Comparison of ENCODE assay signal across 17 cellular contexts in the genomic region with DNA sequence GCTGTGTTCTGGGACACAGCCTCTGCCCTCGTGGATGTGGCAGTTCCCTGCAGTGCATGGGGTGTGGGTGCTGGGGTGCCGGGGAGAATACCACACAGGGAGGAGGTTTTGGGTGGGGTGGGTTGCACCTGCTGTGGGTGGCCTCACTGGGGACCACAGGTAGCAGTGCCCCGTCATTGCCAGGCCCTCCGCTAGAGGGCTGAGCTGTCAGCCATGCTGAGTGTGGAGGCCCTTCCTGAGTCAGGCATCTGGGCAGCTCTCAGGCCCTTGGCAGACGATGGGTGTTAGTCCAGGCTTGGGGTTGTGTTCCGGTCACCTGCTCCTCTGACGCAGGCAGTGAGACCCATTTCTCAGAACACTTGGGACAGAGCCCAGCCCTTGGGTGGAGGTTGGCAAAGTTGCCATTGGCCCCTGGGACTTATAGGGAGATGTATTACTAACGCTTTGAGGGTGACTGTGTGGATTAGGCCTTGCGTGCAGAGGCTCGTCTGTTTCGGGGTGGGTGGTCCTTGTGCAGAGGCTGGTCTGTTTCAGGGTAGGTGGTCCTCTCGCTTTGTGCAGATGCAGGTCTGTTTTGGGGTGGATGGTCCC. TPM values are rescaled to one million over a fixed set of nuclear protein-coding genes. Genes with fewer than 3 reads are reported as not detected.
DNase-seq lines count a peak whose midpoint lies in the region; ATAC-seq and TF ChIP-seq lines count a peak whose summit lies in the region.
"Had no signal": no experiment of that assay in that cellular context is flagged by ENCODE, and none has a peak within 500 bp of the region (broad histone marks: within the 10 kb centered on the region; RNA-seq: fewer than 3 reads in every experiment).

No MANE protein-coding gene starts in this region.

- H2AK5ac ChIP-seq in trophoblast cell (ENCODE audit: low read length) = no peak overlapping the region

- H3K14ac ChIP-seq in trophoblast cell (ENCODE audit: low read length) = no peak overlapping the region

- H3K27ac ChIP-seq in GM23338 (ENCODE audit: low read depth) = no peak overlapping the region
- peak overlapping the region in 2 of 5 donors; percentile 86 to 91 for H3K27ac ChIP-seq in adrenal gland
- no peak overlapping the region for H3K27ac ChIP-seq in trophoblast cell (ENCODE audit: low read depth, low read length)
- H3K27ac ChIP-seq: foreskin keratinocyte had no signal

- DNase-seq in GM23338 (ENCODE audit: low spot score) (no peak), adrenal gland (peak; percentile 80 to 96 (median 93)), fibroblast of the conjunctiva (ENCODE audit: low read depth) (peak; percentile 17), trophoblast cell (no peak), activated gamma-delta T cell (lab: John Stamatoyannopoulos, UW) (no peak), KBM-7 (no peak)
- DNase-seq: BE2C; DND-41; foreskin keratinocyte; NCI-H1417 treated with DMSO at 0.1 percent for 48 hours; NCI-H524; RPMI8226; stimulated activated CD4-positive, alpha-beta T cell treated with anti-CD3 and anti-CD28 coated beads, Interleukin-4, amount 100 ng/mL, for 24 hours; stimulated activated naive CD8-positive, alpha-beta T cell treated with anti-CD3 and anti-CD28 coated beads, Interleukin-15, Interleukin-2, amounts not matched to agents 100 U/mL and 50 U/mL, for 24 hours; T1000 had no signal

- no peaks in the 10 kb centered on the region for H3K79me1 ChIP-seq in trophoblast cell (ENCODE audit: low read length)

- ATAC-seq in GM23338 (peak; percentile 60), GM18511 (IDR thresholded peaks at IDR 0.05; ENCODE audit: unreplicated experiment) (no peak), HG02588 (IDR thresholded peaks at IDR 0.05; ENCODE audit: unreplicated experiment) (no peak)
- ATAC-seq: foreskin keratinocyte; stimulated activated naive CD8-positive, alpha-beta T cell treated with anti-CD3 and anti-CD28 coated beads, Interleukin-15, Interleukin-2, amounts not matched to agents 100 U/mL and 50 U/mL, for 24 hours had no signal

- peak in 1 of 2 donors; percentile 11 for TF ChIP-seq POLR2A in adrenal gland (IDR thresholded peaks at IDR 0.05)

- H3K4me1 ChIP-seq in GM23338 (ENCODE audit: insufficient read depth) (no peaks in the 10 kb centered on the region), adrenal gland (replicated peaks in 1 of 2) (peaks cover 3 to 15% of the 10 kb centered on the region in 2 donors), trophoblast cell (ENCODE audit: control insufficient read depth in 1 of 2, insufficient read depth in 2 of 2, low read length in 2 of 2) (peaks cover 0 to 2% of the 10 kb centered on the region in 2 experiments)
- H3K4me1 ChIP-seq: BE2C, foreskin keratinocyte had no signal

- no peaks in the 10 kb centered on the region for H3F3A ChIP-seq in GM23338 (replicated peaks; ENCODE audit: low read depth)

- WGBS in adrenal gland, 4 donors = 57 to 68% (median 66%) methylated on average over 8 to 12 of the region's 12 CpGs
- WGBS in trophoblast cell (ENCODE audit: extremely low coverage, insufficient coverage, insufficient read length) = no CpG with 5 or more reads among the region's 12 CpGs

- peaks cover 23% of the 10 kb centered on the region for H3K79me2 ChIP-seq in GM23338 (replicated peaks; ENCODE audit: insufficient read depth)
- H3K79me2 ChIP-seq in trophoblast cell (ENCODE audit: control insufficient read depth, insufficient read depth, low read length, poor library complexity) = no peaks in the 10 kb centered on the region

- no peak overlapping the region for H2BK5ac ChIP-seq in trophoblast cell (ENCODE audit: low read depth, low read length, poor library complexity)

- in situ Hi-C loops in KBM-7 (cut with MboI; ENCODE audit: low pct_unique_long_range_greater_than_20kb, low sequenced_read_pairs) = no loop called here

- no peaks in the 10 kb centered on the region for H3K4me1 Mint-ChIP-seq in GM23338

- no peak overlapping the region for H3K9ac ChIP-seq in trophoblast cell (ENCODE audit: low read length)

- H3K27me3 ChIP-seq in GM23338 (ENCODE audit: insufficient read depth) (no peaks in the 10 kb centered on the region), adrenal gland (no peaks in the 10 kb centered on the region), trophoblast cell (ENCODE audit: insufficient read depth, low read length) (no peaks in the 10 kb centered on the region)
- H3K27me3 ChIP-seq: BE2C, foreskin keratinocyte had no signal

- H3K18ac ChIP-seq in trophoblast cell (ENCODE audit: low read length) = peak overlapping the region; percentile 16

- no peak overlapping the region for H3K4me3 Mint-ChIP-seq in GM23338

- H3K9me2 ChIP-seq in GM23338 (ENCODE audit: insufficient read depth) = no peaks in the 10 kb centered on the region

- no peaks in the 10 kb centered on the region for H3K9me3 ChIP-seq in adrenal gland (replicated peaks in 1 of 3)
- H3K9me3 ChIP-seq in trophoblast cell (ENCODE audit: insufficient read depth, low read depth, low read length) = peaks cover 1% of the 10 kb centered on the region
- H3K9me3 ChIP-seq: BE2C had no signal

- no peak overlapping the region for H2BK12ac ChIP-seq in trophoblast cell (ENCODE audit: low read length)

- no peak overlapping the region for H4K12ac ChIP-seq in trophoblast cell (ENCODE audit: low read depth, low read length)

- H4K8ac ChIP-seq in trophoblast cell (ENCODE audit: low read depth, low read length) = no peak overlapping the region

- H2AFZ ChIP-seq in GM23338 (no peak overlapping the region), trophoblast cell (ENCODE audit: insufficient read depth, low read length, poor library complexity) (no peak overlapping the region)

- H3K27me3 Mint-ChIP-seq in GM23338 (ENCODE audit: insufficient read depth, low read depth, poor library complexity) = peaks cover 2% of the 10 kb centered on the region

- H3K36me3 ChIP-seq in GM23338 (ENCODE audit: insufficient read depth) (peaks cover 20% of the 10 kb centered on the region), adrenal gland (replicated peaks in 1 of 2) (peaks cover 0 to 62% of the 10 kb centered on the region in 2 donors), trophoblast cell (ENCODE audit: control insufficient read depth in 1 of 2, insufficient read depth in 2 of 2, low read length in 2 of 2) (peaks cover 59 to 64% of the 10 kb centered on the region in 2 experiments)

- no peak overlapping the region for H3K4me2 ChIP-seq in GM23338
- no peak overlapping the region for H3K4me2 ChIP-seq in trophoblast cell (ENCODE audit: low read length)

- no peak overlapping the region for H4K91ac ChIP-seq in trophoblast cell (ENCODE audit: low read depth, low read length)

- no peaks in the 10 kb centered on the region for H3K9me3 Mint-ChIP-seq in GM23338

- H3K27ac Mint-ChIP-seq in GM23338 = no peak overlapping the region; the same call in 1 of the 2 replicates

- intact Hi-C loops in adrenal gland (cut with DNase I) = no loop called here

- H3K4ac ChIP-seq in trophoblast cell (ENCODE audit: low read depth, low read length) = no peak overlapping the region

- H3K4me3 ChIP-seq in GM23338 (no peak overlapping the region), adrenal gland (no peak overlapping the region), trophoblast cell (ENCODE audit: low read depth, low read length) (no peak overlapping the region)

- H2BK120ac ChIP-seq in trophoblast cell (ENCODE audit: insufficient read depth, low read length, poor library complexity) = no peak overlapping the region

- TF ChIP-seq CTCF in GM23338 (conservative IDR thresholded peaks at IDR 0.05; ENCODE audit: low read depth in 2 of 2) = peak in 1 of 2 experiments; percentile 41; a peak in 3 of 4 replicates
- peak in 5 of 6 experiments; percentile 25 to 72 (median 63) for TF ChIP-seq CTCF in adrenal gland (IDR thresholded peaks at IDR 0.05)

- H3K36me3 Mint-ChIP-seq in GM23338 (ENCODE audit: low read depth) = peaks cover 63% of the 10 kb centered on the region

- no peak overlapping the region for H3K23ac ChIP-seq in trophoblast cell (ENCODE audit: low read length)

- peaks cover 3% of the 10 kb centered on the region for H4K20me1 ChIP-seq in GM23338 (replicated peaks; ENCODE audit: insufficient read depth)

TF ChIP-seq in GM23338, 12 proteins besides CTCF, POLR2A, EP300 and RAD21 (continues in another document):
- TF ChIP-seq JUNB (IDR thresholded peaks at IDR 0.05; ENCODE audit: unreplicated experiment) (no peak), EZH2phosphoT487 (IDR thresholded peaks at IDR 0.05; ENCODE audit: unreplicated experiment) (no peak), ZNF331 (CRISPR knock-in tag; IDR thresholded peaks at IDR 0.05; ENCODE audit: low read depth) (no peak), EZH2 (IDR thresholded peaks at IDR 0.05; ENCODE audit: low read depth, unreplicated experiment) (no peak), CREB1 (CRISPR knock-in tag; IDR thresholded peaks at IDR 0.05; ENCODE audit: low read depth) (no peak), NANOG (IDR thresholded peaks at IDR 0.05; ENCODE audit: borderline replicate concordance) (no peak)

RNA-seq across cellular contexts. Expression of a gene that starts 23.9 kb away (rescaled TPM):
- total RNA-seq in GM23338 (2014; rRNA removed; shearing (Covaris generic)) = 38.4 and 39.6 TPM in 2 replicates
- 39.6 and 46.1 TPM in 2 replicates for polyA plus RNA-seq in GM23338 (2016; fragmentation: Nextera tagmentation; extraction: Ambion mirVana)
- 10 to 100 TPM; 27.2 to 46.6 (median 33.7) TPM for total RNA-seq in adrenal gland
- 10 to 100 TPM; 14.0 to 27.3 (median 21.4) TPM for polyA plus RNA-seq in adrenal gland
- polyA plus RNA-seq in trophoblast cell (2013) = 17.0 and 19.0 TPM in 2 replicates

RNA-seq across cellular contexts. Expression of a gene that starts 24.2 kb away (rescaled TPM):
- total RNA-seq in GM23338 (2014; rRNA removed; shearing (Covaris generic)) = 14.9 and 17.7 TPM in 2 replicates
- polyA plus RNA-seq in GM23338 (2016; fragmentation: Nextera tagmentation; extraction: Ambion mirVana) (22.4 and 23.9 TPM in 2 replicates), adrenal gland (10 to 100 TPM in 1 of 3 donors, 1 to 10 TPM in 1, under 1 TPM in 1; 0.46 to 15.0 (median 2.9) TPM)
- 1 to 10 TPM; 1.1 to 5.4 (median 2.2) TPM for total RNA-seq in adrenal gland
- 7.0 and 7.4 TPM in 2 replicates for polyA plus RNA-seq in trophoblast cell (2013)

Comparison
In these comparisons a context has a peak if more than half of its experiments do, and no peak if none do; other contexts are left out.
1. DNase-seq: peak in adrenal gland (7 of 7) and fibroblast of the conjunctiva (single experiment); none in GM23338 (single experiment), trophoblast cell (0 of 2), activated gamma-delta T cell (single experiment) and KBM-7 (single experiment).